ENCODE assay signal across 35 cellular contexts in genomic region chr7:31904006-31904405, GRCh38.
"Had no signal": no experiment of that assay in that cellular context is flagged by ENCODE, and none has a peak within 500 bp of the region (broad histone marks: within the 10 kb centered on the region; RNA-seq: fewer than 3 reads in every experiment).

No MANE protein-coding gene starts in this region.

- H3K9me3 Mint-ChIP-seq: activated B cell treated with CpG ODN at 0.5 μM for 24 hours; activated CD4-positive, alpha-beta memory T cell treated with anti-CD3 and anti-CD28 coated beads for 36 hours; activated CD4-positive, alpha-beta T cell treated with anti-CD3 and anti-CD28 coated beads, Interleukin-2, amount 10 ng/mL, durations not matched to agents 24 days and 14 days; activated CD8-positive, alpha-beta T cell treated with anti-CD3 and anti-CD28 coated beads for 36 hours; activated naive CD4-positive, alpha-beta T cell treated with anti-CD3 and anti-CD28 coated beads for 36 hours; activated T-cell treated with anti-CD3 and anti-CD28 coated beads, Interleukin-2, amount 50 U/mL, for 24 hours; T-helper 1 cell treated with Interleukin-12 subunit alpha and Interleukin-12 subunit beta and Interleukin-4 antibody, amounts not matched to agents 30 μg/mL and 1 μg/mL, for 36 hours; T-helper 2 cell treated with Interferon-gamma antibody and Interleukin-4, amounts not matched to agents 5 μg/mL and 100 μg/mL, for 36 hours had no signal

- ATAC-seq: activated CD8-positive, alpha-beta T cell treated with anti-CD3 and anti-CD28 coated beads for 36 hours; activated naive CD4-positive, alpha-beta T cell treated with anti-CD3 and anti-CD28 coated beads, Interleukin-2, amount 50 U/mL, for 72 hours; body of pancreas had no signal

- DNase-seq: activated B cell treated with CpG ODN at 0.5 μM for 24 hours; activated CD4-positive, alpha-beta memory T cell treated with anti-CD3 and anti-CD28 coated beads for 36 hours; activated CD4-positive, alpha-beta T cell treated with anti-CD3 and anti-CD28 coated beads for 4 hours; activated CD4-positive, alpha-beta T cell treated with anti-CD3 and anti-CD28 coated beads, Interleukin-2, amount 10 ng/mL, durations not matched to agents 24 days and 14 days; activated CD4-positive, alpha-beta T cell treated with anti-CD3 and anti-CD28 coated beads, Interleukin-2, amount 50 U/mL, for 1 hour; activated CD4-positive, alpha-beta T cell treated with anti-CD3 and anti-CD28 coated beads, Interleukin-2, amount 50 U/mL, for 4 hours; activated CD4-positive, CD25-positive, alpha-beta regulatory T cell treated with anti-CD3 and anti-CD28 coated beads, Interleukin-2, amount 50 U/mL, for 72 hours; activated CD8-positive, alpha-beta memory T cell treated with anti-CD3 and anti-CD28 coated beads, Interleukin-2, amount 50 U/mL, for 4 hours; activated CD8-positive, alpha-beta T cell treated with anti-CD3 and anti-CD28 coated beads for 36 hours; activated effector memory CD4-positive, alpha-beta T cell treated with anti-CD3 and anti-CD28 coated beads, Interleukin-2, amount 50 U/mL, for 16 hours; activated gamma-delta T cell treated with Interleukin-2 at 50 U/mL for 16 hours; activated naive CD4-positive, alpha-beta T cell; activated naive CD4-positive, alpha-beta T cell treated with anti-CD3 and anti-CD28 coated beads for 36 hours; activated naive CD4-positive, alpha-beta T cell treated with anti-CD3 and anti-CD28 coated beads, Interleukin-2, amount 50 U/mL, for 16 hours; activated naive CD8-positive, alpha-beta T cell treated with anti-CD3 and anti-CD28 coated beads for 36 hours; activated T-cell treated with anti-CD3 and anti-CD28 coated beads, Interleukin-2, amount 50 U/mL, for 24 hours; activated T-cell treated with anti-CD3 and anti-CD28 coated beads, Interleukin-2, amount 50 U/mL, for 48 hours; adrenal gland; amniotic stem cell; aorta; body of pancreas; brain microvascular endothelial cell; caudate nucleus; SW 1271; T-helper 1 cell; T-helper 2 cell; T-helper 9 cell had no signal

- H3K27ac ChIP-seq: adrenal gland, body of pancreas, brain microvascular endothelial cell, breast epithelium, VCaP had no signal

- H3K36me3 Mint-ChIP-seq: activated CD4-positive, alpha-beta memory T cell treated with anti-CD3 and anti-CD28 coated beads for 36 hours; activated naive CD4-positive, alpha-beta T cell treated with anti-CD3 and anti-CD28 coated beads, Interleukin-2, amount 50 U/mL, for 72 hours; activated naive CD8-positive, alpha-beta T cell treated with anti-CD3 and anti-CD28 coated beads for 36 hours had no signal

- H3K27me3 Mint-ChIP-seq: activated B cell treated with CpG ODN at 0.5 μM for 24 hours; activated CD4-positive, alpha-beta memory T cell treated with anti-CD3 and anti-CD28 coated beads for 36 hours; activated CD4-positive, alpha-beta T cell treated with anti-CD3 and anti-CD28 coated beads, Interleukin-2, amount 10 ng/mL, durations not matched to agents 24 days and 14 days; activated CD8-positive, alpha-beta T cell treated with anti-CD3 and anti-CD28 coated beads for 36 hours; activated naive CD8-positive, alpha-beta T cell treated with anti-CD3 and anti-CD28 coated beads for 36 hours; activated T-cell treated with anti-CD3 and anti-CD28 coated beads, Interleukin-2, amount 50 U/mL, for 24 hours; central memory CD8-positive, alpha-beta T cell had no signal

- H3K27me3 ChIP-seq: adrenal gland, body of pancreas, brain microvascular endothelial cell, breast epithelium had no signal

- H3K4me1 ChIP-seq: adrenal gland, body of pancreas, breast epithelium had no signal

- H3K4me1 Mint-ChIP-seq: activated B cell treated with CpG ODN at 0.5 μM for 24 hours; activated CD4-positive, alpha-beta T cell treated with anti-CD3 and anti-CD28 coated beads, Interleukin-2, amount 10 ng/mL, durations not matched to agents 24 days and 14 days; activated naive CD8-positive, alpha-beta T cell treated with anti-CD3 and anti-CD28 coated beads for 36 hours; central memory CD8-positive, alpha-beta T cell had no signal

- H3K4me3 Mint-ChIP-seq: activated B cell treated with CpG ODN at 0.5 μM for 24 hours; activated CD4-positive, alpha-beta memory T cell treated with anti-CD3 and anti-CD28 coated beads for 36 hours; activated CD4-positive, alpha-beta T cell treated with anti-CD3 and anti-CD28 coated beads, Interleukin-2, amount 10 ng/mL, durations not matched to agents 24 days and 14 days; activated CD8-positive, alpha-beta T cell treated with anti-CD3 and anti-CD28 coated beads for 36 hours; activated naive CD4-positive, alpha-beta T cell treated with anti-CD3 and anti-CD28 coated beads for 36 hours; activated naive CD8-positive, alpha-beta T cell treated with anti-CD3 and anti-CD28 coated beads for 36 hours; activated T-cell treated with anti-CD3 and anti-CD28 coated beads, Interleukin-2, amount 50 U/mL, for 24 hours; central memory CD8-positive, alpha-beta T cell; T-helper 1 cell treated with Interleukin-12 subunit alpha and Interleukin-12 subunit beta and Interleukin-4 antibody, amounts not matched to agents 30 μg/mL and 1 μg/mL, for 36 hours; T-helper 2 cell treated with Interferon-gamma antibody and Interleukin-4, amounts not matched to agents 5 μg/mL and 100 μg/mL, for 36 hours had no signal

- H3K4me3 ChIP-seq: adrenal gland, body of pancreas, breast epithelium had no signal

- H3K36me3 ChIP-seq: adrenal gland, brain microvascular endothelial cell, breast epithelium had no signal

- H3K9me3 ChIP-seq: adrenal gland, body of pancreas, breast epithelium had no signal

- FAIRE-seq: astrocyte, TTC549 had no signal

- H3K27ac Mint-ChIP-seq: activated B cell treated with CpG ODN at 0.5 μM for 24 hours; activated CD4-positive, alpha-beta memory T cell treated with anti-CD3 and anti-CD28 coated beads for 36 hours; activated CD4-positive, alpha-beta T cell treated with anti-CD3 and anti-CD28 coated beads, Interleukin-2, amount 10 ng/mL, durations not matched to agents 24 days and 14 days; activated CD8-positive, alpha-beta T cell treated with anti-CD3 and anti-CD28 coated beads for 36 hours; activated naive CD4-positive, alpha-beta T cell treated with anti-CD3 and anti-CD28 coated beads for 36 hours; activated naive CD4-positive, alpha-beta T cell treated with anti-CD3 and anti-CD28 coated beads, Interleukin-2, amount 50 U/mL, for 72 hours; activated naive CD8-positive, alpha-beta T cell treated with anti-CD3 and anti-CD28 coated beads for 36 hours; activated T-cell treated with anti-CD3 and anti-CD28 coated beads, Interleukin-2, amount 50 U/mL, for 24 hours; T-helper 1 cell treated with Interleukin-12 subunit alpha and Interleukin-12 subunit beta and Interleukin-4 antibody, amounts not matched to agents 30 μg/mL and 1 μg/mL, for 36 hours; T-helper 2 cell treated with Interferon-gamma antibody and Interleukin-4, amounts not matched to agents 5 μg/mL and 100 μg/mL, for 36 hours had no signal
